Comparison of ENCODE assay signal across 1 cellular context in the genomic region with DNA sequence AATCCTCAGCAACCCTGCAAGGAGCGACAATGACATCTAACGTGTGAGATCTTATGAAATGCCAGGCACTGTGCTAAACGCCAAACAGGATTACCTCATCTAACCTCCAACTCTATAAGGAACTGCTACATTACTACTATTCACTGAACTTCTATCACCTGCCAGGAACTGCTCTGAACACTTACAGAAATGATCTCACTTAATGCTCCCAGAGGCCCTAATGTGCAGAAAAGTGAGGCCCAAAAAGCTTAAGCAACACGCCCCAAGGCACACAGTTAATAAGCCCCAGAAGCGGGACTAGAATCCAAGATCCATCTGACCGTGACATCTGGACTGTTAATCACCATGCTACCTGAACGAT.
TF ChIP-seq lines count a peak whose summit lies in the region.

No MANE protein-coding gene starts in this region.

TF ChIP-seq in HEK293, 187 proteins besides CTCF, POLR2A, EP300 and RAD21 (continued from another document):
- TF ChIP-seq, protein P1, sequence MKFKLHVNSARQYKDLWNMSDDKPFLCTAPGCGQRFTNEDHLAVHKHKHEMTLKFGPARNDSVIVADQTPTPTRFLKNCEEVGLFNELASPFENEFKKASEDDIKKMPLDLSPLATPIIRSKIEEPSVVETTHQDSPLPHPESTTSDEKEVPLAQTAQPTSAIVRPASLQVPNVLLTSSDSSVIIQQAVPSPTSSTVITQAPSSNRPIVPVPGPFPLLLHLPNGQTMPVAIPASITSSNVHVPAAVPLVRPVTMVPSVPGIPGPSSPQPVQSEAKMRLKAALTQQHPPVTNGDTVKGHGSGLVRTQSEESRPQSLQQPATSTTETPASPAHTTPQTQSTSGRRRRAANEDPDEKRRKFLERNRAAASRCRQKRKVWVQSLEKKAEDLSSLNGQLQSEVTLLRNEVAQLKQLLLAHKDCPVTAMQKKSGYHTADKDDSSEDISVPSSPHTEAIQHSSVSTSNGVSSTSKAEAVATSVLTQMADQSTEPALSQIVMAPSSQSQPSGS (tag by site-specific recombination; IDR thresholded peaks at IDR 0.05; ENCODE audit: low read depth), result peak; percentile 90
- TF ChIP-seq ZNF707 (tag by site-specific recombination; IDR thresholded peaks at IDR 0.05), result no peak
- TF ChIP-seq YY1 (tag by site-specific recombination; IDR thresholded peaks at IDR 0.05), result no peak
- no peak for TF ChIP-seq ZFP41 (tag by site-specific recombination; IDR thresholded peaks at IDR 0.05; ENCODE audit: borderline replicate concordance)
- 0 out of 2 replicates have a peak, but pooled peaks have one; percentile 18 for TF ChIP-seq ZNF843 (tag by site-specific recombination; IDR thresholded peaks at IDR 0.05)
- peak; percentile 34; the same call in 1 of the 2 replicates for TF ChIP-seq PRDM6 (tag by site-specific recombination; IDR thresholded peaks at IDR 0.05)
- TF ChIP-seq ZFP37 (tag by site-specific recombination; IDR thresholded peaks at IDR 0.05), result 0 out of 2 replicates have a peak, but pooled peaks have one; percentile 44
- peak; percentile 35; the same call in 1 of the 2 replicates for TF ChIP-seq ZBTB8A (tag by site-specific recombination; IDR thresholded peaks at IDR 0.05)
- TF ChIP-seq, protein P2, sequence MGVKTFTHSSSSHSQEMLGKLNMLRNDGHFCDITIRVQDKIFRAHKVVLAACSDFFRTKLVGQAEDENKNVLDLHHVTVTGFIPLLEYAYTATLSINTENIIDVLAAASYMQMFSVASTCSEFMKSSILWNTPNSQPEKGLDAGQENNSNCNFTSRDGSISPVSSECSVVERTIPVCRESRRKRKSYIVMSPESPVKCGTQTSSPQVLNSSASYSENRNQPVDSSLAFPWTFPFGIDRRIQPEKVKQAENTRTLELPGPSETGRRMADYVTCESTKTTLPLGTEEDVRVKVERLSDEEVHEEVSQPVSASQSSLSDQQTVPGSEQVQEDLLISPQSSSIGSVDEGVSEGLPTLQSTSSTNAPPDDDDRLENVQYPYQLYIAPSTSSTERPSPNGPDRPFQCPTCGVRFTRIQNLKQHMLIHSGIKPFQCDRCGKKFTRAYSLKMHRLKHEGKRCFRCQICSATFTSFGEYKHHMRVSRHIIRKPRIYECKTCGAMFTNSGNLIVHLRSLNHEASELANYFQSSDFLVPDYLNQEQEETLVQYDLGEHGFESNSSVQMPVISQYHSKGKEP (tag by site-specific recombination; IDR thresholded peaks at IDR 0.05), result 0 out of 2 replicates have a peak, but pooled peaks have one; percentile 30
- peak; percentile 75 for TF ChIP-seq OSR2 (tag by site-specific recombination; IDR thresholded peaks at IDR 0.05)
- TF ChIP-seq ZNF169 (tag by site-specific recombination; IDR thresholded peaks at IDR 0.05), result no peak
- TF ChIP-seq ZEB2 (tag by site-specific recombination; IDR thresholded peaks at IDR 0.05), result 0 out of 2 replicates have a peak, but pooled peaks have one; percentile 20
- TF ChIP-seq REPIN1 (tag by site-specific recombination; IDR thresholded peaks at IDR 0.05; ENCODE audit: low read depth), result no peak
- 0 out of 2 replicates have a peak, but pooled peaks have one; percentile 20 for TF ChIP-seq ZNF394 (tag by site-specific recombination; IDR thresholded peaks at IDR 0.05; ENCODE audit: borderline replicate concordance)
- TF ChIP-seq ZNF121 (tag by site-specific recombination; IDR thresholded peaks at IDR 0.05), result no peak
- TF ChIP-seq ZNF175 (tag by site-specific recombination; IDR thresholded peaks at IDR 0.05), result no peak
- TF ChIP-seq SP7 (tag by site-specific recombination; IDR thresholded peaks at IDR 0.05), result 0 out of 2 replicates have a peak, but pooled peaks have one; percentile 21
- TF ChIP-seq ZBTB17 (tag by site-specific recombination; IDR thresholded peaks at IDR 0.05), result peak; percentile 51; the same call in 1 of the 2 replicates
- TF ChIP-seq ZNF654 (tag by site-specific recombination; IDR thresholded peaks at IDR 0.05; ENCODE audit: low read depth), result no peak
- no peak for TF ChIP-seq KLF9 (tag by site-specific recombination; IDR thresholded peaks at IDR 0.05; ENCODE audit: low read depth)
- TF ChIP-seq, protein P3, sequence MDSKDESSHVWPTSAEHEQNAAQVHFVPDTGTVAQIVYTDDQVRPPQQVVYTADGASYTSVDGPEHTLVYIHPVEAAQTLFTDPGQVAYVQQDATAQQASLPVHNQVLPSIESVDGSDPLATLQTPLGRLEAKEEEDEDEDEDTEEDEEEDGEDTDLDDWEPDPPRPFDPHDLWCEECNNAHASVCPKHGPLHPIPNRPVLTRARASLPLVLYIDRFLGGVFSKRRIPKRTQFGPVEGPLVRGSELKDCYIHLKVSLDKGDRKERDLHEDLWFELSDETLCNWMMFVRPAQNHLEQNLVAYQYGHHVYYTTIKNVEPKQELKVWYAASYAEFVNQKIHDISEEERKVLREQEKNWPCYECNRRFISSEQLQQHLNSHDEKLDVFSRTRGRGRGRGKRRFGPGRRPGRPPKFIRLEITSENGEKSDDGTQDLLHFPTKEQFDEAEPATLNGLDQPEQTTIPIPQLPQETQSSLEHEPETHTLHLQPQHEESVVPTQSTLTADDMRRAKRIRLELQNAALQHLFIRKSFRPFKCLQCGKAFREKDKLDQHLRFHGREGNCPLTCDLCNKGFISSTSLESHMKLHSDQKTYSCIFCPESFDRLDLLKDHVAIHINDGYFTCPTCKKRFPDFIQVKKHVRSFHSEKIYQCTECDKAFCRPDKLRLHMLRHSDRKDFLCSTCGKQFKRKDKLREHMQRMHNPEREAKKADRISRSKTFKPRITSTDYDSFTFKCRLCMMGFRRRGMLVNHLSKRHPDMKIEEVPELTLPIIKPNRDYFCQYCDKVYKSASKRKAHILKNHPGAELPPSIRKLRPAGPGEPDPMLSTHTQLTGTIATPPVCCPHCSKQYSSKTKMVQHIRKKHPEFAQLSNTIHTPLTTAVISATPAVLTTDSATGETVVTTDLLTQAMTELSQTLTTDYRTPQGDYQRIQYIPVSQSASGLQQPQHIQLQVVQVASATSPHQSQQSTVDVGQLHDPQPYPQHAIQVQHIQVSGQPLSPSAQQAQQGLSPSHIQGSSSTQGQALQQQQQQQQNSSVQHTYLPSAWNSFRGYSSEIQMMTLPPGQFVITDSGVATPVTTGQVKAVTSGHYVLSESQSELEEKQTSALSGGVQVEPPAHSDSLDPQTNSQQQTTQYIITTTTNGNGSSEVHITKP (tag by site-specific recombination; IDR thresholded peaks at IDR 0.05), result peak; percentile 36; the same call in 1 of the 2 replicates
- TF ChIP-seq ZNF629 (tag by site-specific recombination; IDR thresholded peaks at IDR 0.05), result peak; percentile 66
- TF ChIP-seq ZNF76 (tag by site-specific recombination; IDR thresholded peaks at IDR 0.05; ENCODE audit: borderline replicate concordance, low read depth), result no peak
- TF ChIP-seq, protein P4, sequence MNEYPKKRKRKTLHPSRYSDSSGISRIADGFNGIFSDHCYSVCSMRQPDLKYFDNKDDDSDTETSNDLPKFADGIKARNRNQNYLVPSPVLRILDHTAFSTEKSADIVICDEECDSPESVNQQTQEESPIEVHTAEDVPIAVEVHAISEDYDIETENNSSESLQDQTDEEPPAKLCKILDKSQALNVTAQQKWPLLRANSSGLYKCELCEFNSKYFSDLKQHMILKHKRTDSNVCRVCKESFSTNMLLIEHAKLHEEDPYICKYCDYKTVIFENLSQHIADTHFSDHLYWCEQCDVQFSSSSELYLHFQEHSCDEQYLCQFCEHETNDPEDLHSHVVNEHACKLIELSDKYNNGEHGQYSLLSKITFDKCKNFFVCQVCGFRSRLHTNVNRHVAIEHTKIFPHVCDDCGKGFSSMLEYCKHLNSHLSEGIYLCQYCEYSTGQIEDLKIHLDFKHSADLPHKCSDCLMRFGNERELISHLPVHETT (tag by site-specific recombination; IDR thresholded peaks at IDR 0.05), result 0 out of 2 replicates have a peak, but pooled peaks have one; percentile 55
